ENCODE assay signal across 13 cellular contexts in the genomic region with DNA sequence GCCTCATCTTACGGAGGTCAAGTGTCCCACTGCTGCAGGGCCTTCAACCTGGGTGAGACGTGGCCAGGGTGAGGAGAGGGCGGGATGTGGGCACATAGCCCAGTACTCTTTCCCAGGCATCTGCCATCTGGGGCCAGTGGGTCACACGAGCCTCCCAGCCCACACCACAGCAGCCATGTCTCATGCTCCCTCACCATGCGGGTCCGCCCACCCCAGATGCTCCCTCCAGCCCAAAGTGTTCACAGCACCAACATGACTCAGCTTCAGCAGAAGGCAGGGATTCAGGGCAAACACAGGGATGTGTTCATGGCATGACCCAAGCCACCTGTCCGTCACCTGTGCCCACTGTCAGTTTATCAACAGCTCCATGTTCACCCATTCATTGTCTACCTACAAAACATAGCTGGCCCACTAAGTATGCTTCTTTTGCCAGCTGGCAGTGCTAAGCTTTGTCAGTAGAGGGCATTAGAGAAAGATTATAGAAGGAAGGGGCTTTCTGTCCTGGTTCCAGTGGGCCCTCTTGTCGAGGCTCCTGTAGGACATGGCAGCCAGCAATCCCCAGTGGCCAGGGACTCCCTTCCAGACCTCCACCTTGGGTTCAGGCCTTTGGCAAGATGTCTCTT.
DNase-seq lines count a peak whose midpoint lies in the region; ATAC-seq and TF ChIP-seq lines count a peak whose summit lies in the region.
"Had no signal": no experiment of that assay in that cellular context is flagged by ENCODE, and none has a peak within 500 bp of the region (broad histone marks: within the 10 kb centered on the region; RNA-seq: fewer than 3 reads in every experiment).

No MANE protein-coding gene starts in this region.

- H3K9ac ChIP-seq in rectal smooth muscle tissue (ENCODE audit: low read length) = no peak overlapping the region

- no peak for ATAC-seq in HG02938 (IDR thresholded peaks at IDR 0.05; ENCODE audit: unreplicated experiment)
- ATAC-seq: gastroesophageal sphincter, natural killer cell had no signal

- H3K27me3 ChIP-seq in brain microvascular endothelial cell (replicated peaks) (no peaks in the 10 kb centered on the region), rectal smooth muscle tissue (ENCODE audit: control insufficient read depth, insufficient read depth, low read length) (peaks cover 2% of the 10 kb centered on the region)
- H3K27me3 ChIP-seq: gastroesophageal sphincter, suprapubic skin had no signal

- CTCF ChIA-PET in GM10248 (lab: Yijun Ruan, JAX) = interaction anchor here (1.4 to 2.3 kb wide), 2 partner anchors 11 to 62 kb away, joined by 3 to 7 read pairs; no protein-coding TSS in a partner anchor

- DNase-seq in GM10248 (ENCODE audit: extremely low spot score) (no peak), M059J (ENCODE audit: low read depth) (peak; percentile 39), brain microvascular endothelial cell (no peak), GM20000 (ENCODE audit: low spot score) (no peak), DMS114 treated with DMSO at 0.1 percent for 48 hours (lab: John Stamatoyannopoulos, UW; ENCODE audit: unreplicated experiment) (no peak)
- DNase-seq: CD8-positive, alpha-beta memory T cell; dermis blood vessel endothelial cell; natural killer cell; NCI-H526 treated with DMSO at 0.1 percent for 48 hours had no signal

- TF ChIP-seq CTCF in GM10248 (IDR thresholded peaks at IDR 0.05; ENCODE audit: control extremely low read depth, extremely low read depth, low read depth, missing control alignments) (peak; percentile 21), brain microvascular endothelial cell (IDR thresholded peaks at IDR 0.05; ENCODE audit: low read depth, low read length, missing control alignments) (peak; percentile 35), GM20000 (IDR thresholded peaks at IDR 0.05; ENCODE audit: extremely low read depth, missing control alignments) (no peak)

- H3K27ac ChIP-seq in brain microvascular endothelial cell (no peak overlapping the region), rectal smooth muscle tissue (ENCODE audit: low read depth, low read length) (peak overlapping the region; percentile 62)
- H3K27ac ChIP-seq: gastroesophageal sphincter, suprapubic skin had no signal

- in situ Hi-C loops in brain microvascular endothelial cell (cut with HindIII; ENCODE audit: low pct_ligation_motif_present, low sequenced_read_pairs) = no loop called here

- POLR2A ChIA-PET in GM10248 (lab: Yijun Ruan, JAX) = no interaction called here

- H3K4me3 ChIP-seq in brain microvascular endothelial cell (ENCODE audit: low read depth, low read length) (no peak overlapping the region), rectal smooth muscle tissue (ENCODE audit: low read length) (no peak overlapping the region)
- H3K4me3 ChIP-seq: gastroesophageal sphincter, suprapubic skin had no signal

- no peaks in the 10 kb centered on the region for H3K36me3 ChIP-seq in brain microvascular endothelial cell (replicated peaks)
- no peaks in the 10 kb centered on the region for H3K36me3 ChIP-seq in rectal smooth muscle tissue (ENCODE audit: control insufficient read depth, insufficient read depth, low read length)
- H3K36me3 ChIP-seq: gastroesophageal sphincter, suprapubic skin had no signal

- peaks cover 17% of the 10 kb centered on the region for H3K4me1 ChIP-seq in rectal smooth muscle tissue (ENCODE audit: control insufficient read depth, insufficient read depth, low read length)
- H3K4me1 ChIP-seq: suprapubic skin had no signal
